Comparison of ENCODE assay signal across 23 cellular contexts in the genomic region with DNA sequence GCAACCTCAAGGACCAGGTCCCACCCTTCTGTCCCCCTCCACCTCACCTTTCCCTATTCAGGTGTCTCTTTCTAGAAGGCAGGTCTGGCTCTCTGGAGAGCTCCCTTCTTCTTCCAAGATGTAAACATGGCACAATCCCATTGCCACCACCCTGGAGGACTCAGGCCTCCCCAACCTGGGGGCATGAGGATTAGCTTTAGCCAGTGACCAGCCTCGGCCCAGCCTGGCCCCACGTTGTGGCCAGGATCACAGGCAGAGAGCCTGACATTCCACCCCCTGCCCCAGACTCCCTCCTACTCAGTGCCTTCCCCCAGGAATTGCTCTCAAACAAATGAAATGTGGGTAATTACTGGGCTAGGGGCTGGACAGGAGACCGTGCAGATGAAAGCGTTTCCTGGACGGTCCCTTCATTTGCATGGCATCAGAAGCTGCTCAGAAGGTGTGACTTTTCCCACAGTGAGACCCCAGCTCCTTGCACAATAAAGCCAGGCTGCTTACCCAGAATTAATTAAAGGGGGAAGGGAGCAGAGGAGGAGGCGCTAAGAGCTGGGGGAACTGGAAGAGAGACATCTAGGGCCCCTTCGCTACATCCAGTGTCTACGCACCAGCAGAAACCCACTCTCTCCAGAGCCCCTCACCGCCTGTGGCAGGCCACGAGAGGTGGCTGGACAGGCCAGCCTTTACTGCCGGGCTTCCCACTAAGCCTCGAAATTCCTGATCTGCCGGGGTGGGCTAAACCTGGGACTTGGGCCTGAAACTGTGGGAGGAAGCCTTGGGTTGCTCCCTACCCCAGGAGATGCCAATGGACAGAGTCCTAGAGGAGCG. TPM values are rescaled to one million over a fixed set of nuclear protein-coding genes. Genes with fewer than 3 reads are reported as not detected.
"Had no signal": no experiment of that assay in that cellular context is flagged by ENCODE, and none has a peak within 500 bp of the region (broad histone marks: within the 10 kb centered on the region; RNA-seq: fewer than 3 reads in every experiment).

No MANE protein-coding gene starts in this region.

- H3K4me2 ChIP-seq: smooth muscle cell had no signal

- H3K4me1 ChIP-seq: foreskin keratinocyte, left ventricle myocardium inferior, transverse colon had no signal

- H3K36me3 ChIP-seq: left ventricle myocardium inferior, stomach, transverse colon, WERI-Rb-1 had no signal

- ATAC-seq: activated CD8-positive, alpha-beta T cell treated with anti-CD3 and anti-CD28 coated beads for 36 hours; activated naive CD8-positive, alpha-beta T cell treated with anti-CD3 and anti-CD28 coated beads, Interleukin-2, amount 50 U/mL, for 24 hours; foreskin keratinocyte; sciatic nerve; stimulated activated memory B cell treated with anti-CD40 and anti-IgM and Interleukin-4, amounts not matched to agents 10 μg/mL and 1 μg/mL and 100 μg/mL, for 72 hours had no signal

- H3K4me3 Mint-ChIP-seq: activated CD4-positive, alpha-beta T cell treated with anti-CD3 and anti-CD28 coated beads, Interleukin-2, amount 10 ng/mL, durations not matched to agents 7 days and 5 days; activated CD8-positive, alpha-beta T cell treated with anti-CD3 and anti-CD28 coated beads for 36 hours; activated naive CD8-positive, alpha-beta T cell treated with anti-CD3 and anti-CD28 coated beads, Interleukin-2, amount 50 U/mL, for 24 hours; activated T-helper 1 cell treated with anti-CD3 and anti-CD28 coated beads, Interleukin-12 subunit alpha, Interleukin-12 subunit beta, Interleukin-2, Interleukin-4 antibody, amounts not matched to agents 30 ng/mL and 10 ng/mL and 1 ng/mL, durations not matched to agents 14 hours and 24 hours and 36 hours; natural killer cell treated with Interleukin-12 subunit alpha and Interleukin-12 subunit beta and Interleukin-15 and Interleukin-18, amount 100 ng/mL, for 72 hours; stimulated activated memory B cell treated with anti-CD40 and anti-IgM and Interleukin-4, amounts not matched to agents 10 μg/mL and 1 μg/mL and 100 μg/mL, for 72 hours; T-helper 2 cell treated with Interferon-gamma antibody and Interleukin-4, amounts not matched to agents 5 μg/mL and 100 μg/mL, for 36 hours had no signal

- H3K36me3 Mint-ChIP-seq: natural killer cell treated with Interleukin-12 subunit alpha and Interleukin-12 subunit beta and Interleukin-15 and Interleukin-18, amount 100 ng/mL, for 72 hours; stimulated activated memory B cell treated with anti-CD40 and anti-IgM and Interleukin-4, amounts not matched to agents 10 μg/mL and 1 μg/mL and 100 μg/mL, for 72 hours had no signal

- H3K9me3 ChIP-seq: left ventricle myocardium inferior, stomach, transverse colon had no signal

- H3K27ac ChIP-seq: foreskin keratinocyte, left ventricle myocardium inferior, stomach, transverse colon, WERI-Rb-1 had no signal

- H3K9me3 Mint-ChIP-seq: activated CD4-positive, alpha-beta T cell treated with anti-CD3 and anti-CD28 coated beads, Interleukin-2, amount 10 ng/mL, durations not matched to agents 7 days and 5 days; activated CD8-positive, alpha-beta T cell treated with anti-CD3 and anti-CD28 coated beads for 36 hours; activated naive CD8-positive, alpha-beta T cell treated with anti-CD3 and anti-CD28 coated beads, Interleukin-2, amount 50 U/mL, for 24 hours; activated T-helper 1 cell treated with anti-CD3 and anti-CD28 coated beads, Interleukin-12 subunit alpha, Interleukin-12 subunit beta, Interleukin-2, Interleukin-4 antibody, amounts not matched to agents 30 ng/mL and 10 ng/mL and 1 ng/mL, durations not matched to agents 14 hours and 24 hours and 36 hours; natural killer cell treated with Interleukin-12 subunit alpha and Interleukin-12 subunit beta and Interleukin-15 and Interleukin-18, amount 100 ng/mL, for 72 hours; stimulated activated memory B cell treated with anti-CD40 and anti-IgM and Interleukin-4, amounts not matched to agents 10 μg/mL and 1 μg/mL and 100 μg/mL, for 72 hours; T-helper 2 cell treated with Interferon-gamma antibody and Interleukin-4, amounts not matched to agents 5 μg/mL and 100 μg/mL, for 36 hours had no signal

- H3K4me3 ChIP-seq: left ventricle myocardium inferior, smooth muscle cell, stomach, transverse colon had no signal

- DNase-seq: activated CD4-positive, alpha-beta T cell treated with anti-CD3 and anti-CD28 coated beads, Interleukin-2, amount 10 ng/mL, durations not matched to agents 7 days and 5 days; activated CD4-positive, CD25-positive, alpha-beta regulatory T cell treated with anti-CD3 and anti-CD28 coated beads, Interleukin-2, amount 50 U/mL, for 72 hours; activated CD8-positive, alpha-beta T cell treated with anti-CD3 and anti-CD28 coated beads for 36 hours; activated gamma-delta T cell; activated naive CD4-positive, alpha-beta T cell treated with anti-CD3 and anti-CD28 coated beads, Interleukin-2, amount 50 U/mL, for 16 hours; activated naive CD8-positive, alpha-beta T cell treated with anti-CD3 and anti-CD28 coated beads, Interleukin-2, amount 50 U/mL, for 24 hours; foreskin keratinocyte; kidney; left ventricle myocardium inferior; occipital lobe; stimulated activated CD4-positive, alpha-beta T cell treated with anti-CD3 and anti-CD28 coated beads, Interleukin-15, amount 100 ng/mL, for 24 hours; stomach; transverse colon; WERI-Rb-1 had no signal

- H3K27ac Mint-ChIP-seq: activated CD4-positive, alpha-beta T cell treated with anti-CD3 and anti-CD28 coated beads, Interleukin-2, amount 10 ng/mL, durations not matched to agents 7 days and 5 days; activated CD8-positive, alpha-beta T cell treated with anti-CD3 and anti-CD28 coated beads for 36 hours; activated naive CD8-positive, alpha-beta T cell treated with anti-CD3 and anti-CD28 coated beads, Interleukin-2, amount 50 U/mL, for 24 hours; activated T-helper 1 cell treated with anti-CD3 and anti-CD28 coated beads, Interleukin-12 subunit alpha, Interleukin-12 subunit beta, Interleukin-2, Interleukin-4 antibody, amounts not matched to agents 30 ng/mL and 10 ng/mL and 1 ng/mL, durations not matched to agents 14 hours and 24 hours and 36 hours; natural killer cell treated with Interleukin-12 subunit alpha and Interleukin-12 subunit beta and Interleukin-15 and Interleukin-18, amount 100 ng/mL, for 72 hours; stimulated activated memory B cell treated with anti-CD40 and anti-IgM and Interleukin-4, amounts not matched to agents 10 μg/mL and 1 μg/mL and 100 μg/mL, for 72 hours; T-helper 2 cell treated with Interferon-gamma antibody and Interleukin-4, amounts not matched to agents 5 μg/mL and 100 μg/mL, for 36 hours had no signal

- H3K4me1 Mint-ChIP-seq: activated CD4-positive, alpha-beta T cell treated with anti-CD3 and anti-CD28 coated beads, Interleukin-2, amount 10 ng/mL, durations not matched to agents 7 days and 5 days; activated naive CD8-positive, alpha-beta T cell treated with anti-CD3 and anti-CD28 coated beads, Interleukin-2, amount 50 U/mL, for 24 hours; stimulated activated memory B cell treated with anti-CD40 and anti-IgM and Interleukin-4, amounts not matched to agents 10 μg/mL and 1 μg/mL and 100 μg/mL, for 72 hours had no signal

RNA-seq across cellular contexts. Expression of a gene that starts 7.7 kb away (rescaled TPM):
- total RNA-seq: activated CD4-positive, alpha-beta T cell treated with anti-CD3 and anti-CD28 coated beads, Interleukin-2, amount 10 ng/mL, durations not matched to agents 7 days and 5 days; activated T-helper 1 cell treated with anti-CD3 and anti-CD28 coated beads, Interleukin-12 subunit alpha, Interleukin-12 subunit beta, Interleukin-2, Interleukin-4 antibody, amounts not matched to agents 30 ng/mL and 10 ng/mL and 1 ng/mL, durations not matched to agents 14 hours and 24 hours and 36 hours; foreskin keratinocyte; kidney; left ventricle myocardium inferior; natural killer cell treated with Interleukin-12 subunit alpha and Interleukin-12 subunit beta and Interleukin-15 and Interleukin-18, amount 100 ng/mL, for 72 hours; occipital lobe; renal cortical epithelial cell; smooth muscle cell; stomach; temporal lobe; transverse colon had no signal
- polyA plus RNA-seq: esophagus, foreskin keratinocyte, smooth muscle cell, stomach had no signal
